Comparison of ENCODE assay signal across 1 cellular context in the genomic region with DNA sequence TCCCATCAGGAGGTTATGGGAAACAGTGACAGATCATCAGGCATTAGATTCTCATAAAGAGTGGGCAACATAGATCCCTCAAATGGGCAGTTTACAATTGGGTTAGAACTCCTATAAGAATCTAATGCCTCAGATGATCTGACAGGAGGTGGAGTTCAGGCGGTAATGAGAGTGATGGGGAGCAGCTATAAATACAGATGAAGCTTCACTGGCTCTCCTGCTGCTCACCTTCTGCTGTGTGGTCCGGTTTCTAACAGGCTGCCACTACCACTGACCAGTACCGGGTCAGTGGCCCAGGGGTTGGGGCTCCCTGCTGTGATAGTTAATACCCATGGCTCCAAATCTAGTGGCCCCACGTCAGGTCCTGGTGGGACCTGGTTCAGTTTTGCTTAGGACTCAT.
TF ChIP-seq lines count a peak whose summit lies in the region.

No MANE protein-coding gene starts in this region.

TF ChIP-seq in H1, 55 proteins besides CTCF, POLR2A, EP300 and RAD21:
- TF ChIP-seq JUN (IDR thresholded peaks at IDR 0.05; ENCODE audit: low read depth, low read length) (no peak), TAF7 (optimal IDR thresholded peaks at IDR 0.05; ENCODE audit: borderline replicate concordance, low read depth, low read length) (no peak), GTF2F1 (IDR thresholded peaks at IDR 0.05; ENCODE audit: borderline replicate concordance, low read depth, low read length) (no peak), CHD1 (IDR thresholded peaks at IDR 0.05; ENCODE audit: low read depth, low read length) (no peak), POLR2AphosphoS5 (IDR thresholded peaks at IDR 0.05; ENCODE audit: low read depth, low read length) (no peak), CHD2 (IDR thresholded peaks at IDR 0.05; ENCODE audit: low read length) (no peak), BRCA1 (IDR thresholded peaks at IDR 0.05; ENCODE audit: low read depth, low read length) (no peak), KDM4A (IDR thresholded peaks at IDR 0.05; ENCODE audit: low read depth, low read length, severe bottlenecking) (no peak), TEAD4 (IDR thresholded peaks at IDR 0.05; ENCODE audit: low read depth, low read length) (no peak), ZNF274 (IDR thresholded peaks at IDR 0.05; ENCODE audit: borderline replicate concordance, extremely low read depth, low read length) (no peak), CREB1 (IDR thresholded peaks at IDR 0.05) (no peak), CBX8 (IDR thresholded peaks at IDR 0.05; ENCODE audit: borderline replicate concordance, low read depth, low read length) (no peak), RXRA (IDR thresholded peaks at IDR 0.05; ENCODE audit: insufficient read depth, low read depth, low read length) (no peak), EGR1 (IDR thresholded peaks at IDR 0.05; ENCODE audit: borderline replicate concordance, low read depth, low read length) (no peak), CBX5 (IDR thresholded peaks at IDR 0.05; ENCODE audit: low read depth, low read length) (no peak)
